In genomic region chr6:26199057-26199772, GRCh38 we compare ENCODE assay signal across 1 cellular context.
TF ChIP-seq lines count a peak whose summit lies in the region.

No MANE protein-coding gene starts in this region.

TF ChIP-seq in HepG2, 621 proteins besides CTCF, POLR2A, EP300 and RAD21 (continued from another document and continues in another):
- TF ChIP-seq ZBTB44 (CRISPR knock-in tag; IDR thresholded peaks at IDR 0.05) (no peak), GLMP (CRISPR knock-in tag; IDR thresholded peaks at IDR 0.05; ENCODE audit: borderline replicate concordance) (no peak), ZEB1 (IDR thresholded peaks at IDR 0.05; ENCODE audit: insufficient replicate concordance, low read depth) (no peak), ZNF142 (CRISPR knock-in tag; IDR thresholded peaks at IDR 0.05) (0 out of 2 replicates have a peak, but pooled peaks have one; percentile 20), ZNF788 (CRISPR knock-in tag; IDR thresholded peaks at IDR 0.05; ENCODE audit: borderline replicate concordance) (no peak; the same call in 1 of the 2 replicates), BRD4 (CRISPR knock-in tag; IDR thresholded peaks at IDR 0.05) (peak; percentile 19; the same call in 1 of the 2 replicates), BRF2 (CRISPR knock-in tag; IDR thresholded peaks at IDR 0.05) (peak; percentile 74; the same call in 1 of the 2 replicates), BCL3 (CRISPR knock-in tag; IDR thresholded peaks at IDR 0.05) (peak; percentile 4; the same call in 1 of the 2 replicates), PAWR (CRISPR knock-in tag; IDR thresholded peaks at IDR 0.05; ENCODE audit: borderline replicate concordance) (no peak), KDM5A (IDR thresholded peaks at IDR 0.05; ENCODE audit: borderline replicate concordance, low read length) (peak; percentile 65; the same call in 1 of the 2 replicates), ZNF484 (CRISPR knock-in tag; IDR thresholded peaks at IDR 0.05; ENCODE audit: borderline replicate concordance, low read depth) (no peak), PLSCR1 (CRISPR knock-in tag; IDR thresholded peaks at IDR 0.05; ENCODE audit: borderline replicate concordance) (no peak), ZBTB1 (CRISPR knock-in tag; IDR thresholded peaks at IDR 0.05; ENCODE audit: borderline replicate concordance) (no peak), SOX13 (IDR thresholded peaks at IDR 0.05) (peak; percentile 44; the same call in 1 of the 2 replicates), SOX13 (CRISPR knock-in tag; conservative IDR thresholded peaks at IDR 0.05 in 1 of 2, IDR thresholded peaks at IDR 0.05 in 1 of 2) (peak in 1 of 2 experiments; percentile 32; a peak in 2 of 4 replicates), ZBTB8A (CRISPR knock-in tag; IDR thresholded peaks at IDR 0.05; ENCODE audit: borderline replicate concordance, low read depth) (no peak), ZNF329 (CRISPR knock-in tag; IDR thresholded peaks at IDR 0.05; ENCODE audit: low read depth) (0 out of 2 replicates have a peak, but pooled peaks have one; percentile 51), NFIB (CRISPR knock-in tag; IDR thresholded peaks at IDR 0.05; ENCODE audit: borderline replicate concordance) (no peak), RBM39 (IDR thresholded peaks at IDR 0.05; ENCODE audit: low read depth, low read length, poor library complexity, severe bottlenecking) (peak; percentile 97), WIZ (CRISPR knock-in tag; IDR thresholded peaks at IDR 0.05) (no peak), ZNF282 (IDR thresholded peaks at IDR 0.05; ENCODE audit: partially characterized antibody) (no peak), E2F5 (CRISPR knock-in tag; conservative IDR thresholded peaks at IDR 0.05) (no peak), ZFP36L1 (CRISPR knock-in tag; IDR thresholded peaks at IDR 0.05) (peak; percentile 79; the same call in 1 of the 2 replicates), KMT2B (CRISPR knock-in tag; IDR thresholded peaks at IDR 0.05) (peak; percentile 64; the same call in 1 of the 2 replicates), CAMTA2 (CRISPR knock-in tag; IDR thresholded peaks at IDR 0.05; ENCODE audit: borderline replicate concordance) (no peak), KLF13 (CRISPR knock-in tag; IDR thresholded peaks at IDR 0.05) (no peak), MZF1 (CRISPR knock-in tag; IDR thresholded peaks at IDR 0.05; ENCODE audit: borderline replicate concordance) (0 out of 2 replicates have a peak, but pooled peaks have one; percentile 61), FOXO1 (CRISPR knock-in tag; IDR thresholded peaks at IDR 0.05) (peak; percentile 46; the same call in 1 of the 2 replicates), GABPA (IDR thresholded peaks at IDR 0.05; ENCODE audit: low read depth, low read length) (no peak), GABPA (CRISPR knock-in tag; IDR thresholded peaks at IDR 0.05; ENCODE audit: low read depth) (peak; percentile 47; the same call in 1 of the 2 replicates)
- TF ChIP-seq, protein P1, sequence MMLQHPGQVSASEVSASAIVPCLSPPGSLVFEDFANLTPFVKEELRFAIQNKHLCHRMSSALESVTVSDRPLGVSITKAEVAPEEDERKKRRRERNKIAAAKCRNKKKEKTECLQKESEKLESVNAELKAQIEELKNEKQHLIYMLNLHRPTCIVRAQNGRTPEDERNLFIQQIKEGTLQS (CRISPR knock-in tag; IDR thresholded peaks at IDR 0.05) = no peak
- TF ChIP-seq, protein P2, sequence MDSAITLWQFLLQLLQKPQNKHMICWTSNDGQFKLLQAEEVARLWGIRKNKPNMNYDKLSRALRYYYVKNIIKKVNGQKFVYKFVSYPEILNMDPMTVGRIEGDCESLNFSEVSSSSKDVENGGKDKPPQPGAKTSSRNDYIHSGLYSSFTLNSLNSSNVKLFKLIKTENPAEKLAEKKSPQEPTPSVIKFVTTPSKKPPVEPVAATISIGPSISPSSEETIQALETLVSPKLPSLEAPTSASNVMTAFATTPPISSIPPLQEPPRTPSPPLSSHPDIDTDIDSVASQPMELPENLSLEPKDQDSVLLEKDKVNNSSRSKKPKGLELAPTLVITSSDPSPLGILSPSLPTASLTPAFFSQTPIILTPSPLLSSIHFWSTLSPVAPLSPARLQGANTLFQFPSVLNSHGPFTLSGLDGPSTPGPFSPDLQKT (CRISPR knock-in tag; IDR thresholded peaks at IDR 0.05; ENCODE audit: borderline replicate concordance) = no peak
- TF ChIP-seq, protein P3, sequence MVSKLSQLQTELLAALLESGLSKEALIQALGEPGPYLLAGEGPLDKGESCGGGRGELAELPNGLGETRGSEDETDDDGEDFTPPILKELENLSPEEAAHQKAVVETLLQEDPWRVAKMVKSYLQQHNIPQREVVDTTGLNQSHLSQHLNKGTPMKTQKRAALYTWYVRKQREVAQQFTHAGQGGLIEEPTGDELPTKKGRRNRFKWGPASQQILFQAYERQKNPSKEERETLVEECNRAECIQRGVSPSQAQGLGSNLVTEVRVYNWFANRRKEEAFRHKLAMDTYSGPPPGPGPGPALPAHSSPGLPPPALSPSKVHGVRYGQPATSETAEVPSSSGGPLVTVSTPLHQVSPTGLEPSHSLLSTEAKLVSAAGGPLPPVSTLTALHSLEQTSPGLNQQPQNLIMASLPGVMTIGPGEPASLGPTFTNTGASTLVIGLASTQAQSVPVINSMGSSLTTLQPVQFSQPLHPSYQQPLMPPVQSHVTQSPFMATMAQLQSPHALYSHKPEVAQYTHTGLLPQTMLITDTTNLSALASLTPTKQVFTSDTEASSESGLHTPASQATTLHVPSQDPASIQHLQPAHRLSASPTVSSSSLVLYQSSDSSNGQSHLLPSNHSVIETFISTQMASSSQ (IDR thresholded peaks at IDR 0.05; ENCODE audit: low read depth) = no peak
- TF ChIP-seq, protein P3 (CRISPR knock-in tag; IDR thresholded peaks at IDR 0.05; ENCODE audit: borderline replicate concordance) = no peak
- TF ChIP-seq, protein P4, sequence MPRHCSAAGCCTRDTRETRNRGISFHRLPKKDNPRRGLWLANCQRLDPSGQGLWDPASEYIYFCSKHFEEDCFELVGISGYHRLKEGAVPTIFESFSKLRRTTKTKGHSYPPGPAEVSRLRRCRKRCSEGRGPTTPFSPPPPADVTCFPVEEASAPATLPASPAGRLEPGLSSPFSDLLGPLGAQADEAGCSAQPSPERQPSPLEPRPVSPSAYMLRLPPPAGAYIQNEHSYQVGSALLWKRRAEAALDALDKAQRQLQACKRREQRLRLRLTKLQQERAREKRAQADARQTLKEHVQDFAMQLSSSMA (CRISPR knock-in tag; IDR thresholded peaks at IDR 0.05) = no peak
- TF ChIP-seq, protein P5, sequence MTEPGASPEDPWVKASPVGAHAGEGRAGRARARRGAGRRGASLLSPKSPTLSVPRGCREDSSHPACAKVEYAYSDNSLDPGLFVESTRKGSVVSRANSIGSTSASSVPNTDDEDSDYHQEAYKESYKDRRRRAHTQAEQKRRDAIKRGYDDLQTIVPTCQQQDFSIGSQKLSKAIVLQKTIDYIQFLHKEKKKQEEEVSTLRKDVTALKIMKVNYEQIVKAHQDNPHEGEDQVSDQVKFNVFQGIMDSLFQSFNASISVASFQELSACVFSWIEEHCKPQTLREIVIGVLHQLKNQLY (CRISPR knock-in tag; IDR thresholded peaks at IDR 0.05) = peak; percentile 42; the same call in 1 of the 2 replicates
